Comparison of ENCODE assay signal across 33 cellular contexts in the genomic region with DNA sequence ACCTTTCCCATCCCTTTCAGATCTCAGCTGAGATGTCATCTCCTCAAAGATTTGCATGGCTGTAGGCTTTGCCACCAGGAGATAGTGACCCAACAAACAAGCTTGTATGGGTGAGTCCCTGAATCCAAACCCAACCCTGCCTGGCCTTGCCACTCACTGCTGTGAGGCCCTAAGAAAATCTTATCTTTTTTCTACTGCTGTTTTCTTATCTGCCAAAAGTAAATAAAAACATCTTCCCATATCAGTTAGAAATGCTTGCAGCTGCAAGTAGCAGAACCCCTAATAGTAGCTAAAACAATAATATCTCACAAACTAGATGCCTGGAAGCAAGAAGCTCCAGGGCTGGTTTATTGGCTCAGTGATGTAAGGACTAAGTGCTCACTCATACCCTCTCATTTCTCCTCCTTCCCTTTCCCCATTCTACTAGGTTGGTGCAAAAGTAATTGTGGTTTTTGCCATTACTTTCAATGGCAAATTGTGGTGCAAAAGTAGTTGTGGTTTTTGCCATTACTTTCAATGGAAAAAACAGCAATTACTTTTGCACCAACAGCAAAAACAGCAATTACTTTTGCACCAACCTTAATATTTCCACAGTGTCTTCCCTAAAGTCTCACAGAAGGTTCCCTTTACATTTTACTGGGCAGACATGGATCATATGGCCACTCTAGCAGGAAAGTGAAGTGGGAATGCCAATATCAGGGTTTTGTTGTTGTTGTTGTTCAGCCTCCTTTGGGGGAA. TPM values are rescaled to one million over a fixed set of nuclear protein-coding genes. Genes with fewer than 3 reads are reported as not detected.
"Had no signal": no experiment of that assay in that cellular context is flagged by ENCODE, and none has a peak within 500 bp of the region (broad histone marks: within the 10 kb centered on the region; RNA-seq: fewer than 3 reads in every experiment).

No MANE protein-coding gene starts in this region.

- H3K27me3 ChIP-seq: ascending aorta, cardiac muscle cell had no signal

- H3K4me1 ChIP-seq: ascending aorta had no signal

- ATAC-seq: activated CD8-positive, alpha-beta memory T cell treated with anti-CD3 and anti-CD28 coated beads, Interleukin-2, amount 10 ng/mL, durations not matched to agents 7 days and 5 days; PC-3 had no signal

- H3K36me3 ChIP-seq: ascending aorta, cardiac muscle cell, WERI-Rb-1 had no signal

- H3K4me3 ChIP-seq: ascending aorta, cardiac muscle cell had no signal

- DNase-seq: activated CD4-positive, alpha-beta memory T cell treated with anti-CD3 and anti-CD28 coated beads, Interleukin-2, amount 10 ng/mL, durations not matched to agents 7 days and 5 days; activated CD4-positive, alpha-beta T cell treated with anti-CD3 and anti-CD28 coated beads for 1 hour; activated CD4-positive, alpha-beta T cell treated with anti-CD3 and anti-CD28 coated beads for 48 hours; activated CD4-positive, CD25-positive, alpha-beta regulatory T cell; activated CD8-positive, alpha-beta memory T cell treated with anti-CD3 and anti-CD28 coated beads for 24 hours; activated CD8-positive, alpha-beta memory T cell treated with anti-CD3 and anti-CD28 coated beads, Interleukin-2, amount 10 ng/mL, durations not matched to agents 7 days and 5 days; activated CD8-positive, alpha-beta memory T cell treated with anti-CD3 and anti-CD28 coated beads, Interleukin-2, amount 50 U/mL, for 48 hours; activated effector memory CD4-positive, alpha-beta T cell treated with Interleukin-2 at 50 U/mL for 16 hours; activated naive CD4-positive, alpha-beta T cell; activated naive CD4-positive, alpha-beta T cell treated with anti-CD3 and anti-CD28 coated beads, Interleukin-2, amount 50 U/mL, for 16 hours; activated naive CD8-positive, alpha-beta T cell treated with anti-CD3 and anti-CD28 coated beads for 36 hours; activated T-cell treated with anti-CD3 and anti-CD28 coated beads, Interleukin-2, amount 50 U/mL, for 48 hours; amniotic stem cell; Karpas-422; NCI-H1105; NCI-H1417 treated with DMSO at 0.1 percent for 48 hours; NCI-H1694; NCI-H1930; NCI-H2081 treated with DMSO at 0.1 percent for 48 hours; NCI-H345; NCI-H524 treated with DMSO at 0.1 percent for 48 hours; PC-3; Right ventricle myocardium superior; SW 1271; T-helper 1 cell; T-helper 2 cell; T-helper 9 cell; WERI-Rb-1 had no signal

- FAIRE-seq: RCC 7860 had no signal

- H3K27ac ChIP-seq: ascending aorta, cardiac muscle cell, WERI-Rb-1 had no signal

RNA-seq across cellular contexts. Expression of gene RSPO4, which starts 59.5 kb away (rescaled TPM):
- total RNA-seq: activated CD4-positive, alpha-beta memory T cell treated with anti-CD3 and anti-CD28 coated beads, Interleukin-2, amount 10 ng/mL, durations not matched to agents 7 days and 5 days; activated CD8-positive, alpha-beta memory T cell treated with anti-CD3 and anti-CD28 coated beads, Interleukin-2, amount 10 ng/mL, durations not matched to agents 7 days and 5 days; activated naive CD8-positive, alpha-beta T cell treated with anti-CD3 and anti-CD28 coated beads for 36 hours; MCF 10A; NCI-H460; PC-3; Right ventricle myocardium superior had no signal
